In genomic region chr7:45983720-45984032, GRCh38 we compare ENCODE assay signal across 1 cellular context.
TF ChIP-seq lines count a peak whose summit lies in the region.

No MANE protein-coding gene starts in this region.

TF ChIP-seq in IMR-90, 13 proteins besides CTCF, POLR2A, EP300 and RAD21 (continued from another document):
- TF ChIP-seq ELK1 (IDR thresholded peaks at IDR 0.05; ENCODE audit: borderline replicate concordance, low read depth, low read length), result no peak
- TF ChIP-seq MAZ (IDR thresholded peaks at IDR 0.05; ENCODE audit: borderline replicate concordance, low read depth, low read length), result no peak
- no peak for TF ChIP-seq MAFK (IDR thresholded peaks at IDR 0.05; ENCODE audit: low read depth, low read length)
- TF ChIP-seq NFE2L2 (IDR thresholded peaks at IDR 0.05; ENCODE audit: low read depth, low read length), result no peak
- TF ChIP-seq RFX5 (IDR thresholded peaks at IDR 0.05; ENCODE audit: low read depth, low read length), result no peak
- TF ChIP-seq, protein P1, sequence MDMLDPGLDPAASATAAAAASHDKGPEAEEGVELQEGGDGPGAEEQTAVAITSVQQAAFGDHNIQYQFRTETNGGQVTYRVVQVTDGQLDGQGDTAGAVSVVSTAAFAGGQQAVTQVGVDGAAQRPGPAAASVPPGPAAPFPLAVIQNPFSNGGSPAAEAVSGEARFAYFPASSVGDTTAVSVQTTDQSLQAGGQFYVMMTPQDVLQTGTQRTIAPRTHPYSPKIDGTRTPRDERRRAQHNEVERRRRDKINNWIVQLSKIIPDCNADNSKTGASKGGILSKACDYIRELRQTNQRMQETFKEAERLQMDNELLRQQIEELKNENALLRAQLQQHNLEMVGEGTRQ (IDR thresholded peaks at IDR 0.05; ENCODE audit: low read depth, low read length), result no peak
- TF ChIP-seq FOS (IDR thresholded peaks at IDR 0.05; ENCODE audit: low read depth, low read length), result no peak
